Comparison of ENCODE assay signal across 9 cellular contexts in the genomic region with DNA sequence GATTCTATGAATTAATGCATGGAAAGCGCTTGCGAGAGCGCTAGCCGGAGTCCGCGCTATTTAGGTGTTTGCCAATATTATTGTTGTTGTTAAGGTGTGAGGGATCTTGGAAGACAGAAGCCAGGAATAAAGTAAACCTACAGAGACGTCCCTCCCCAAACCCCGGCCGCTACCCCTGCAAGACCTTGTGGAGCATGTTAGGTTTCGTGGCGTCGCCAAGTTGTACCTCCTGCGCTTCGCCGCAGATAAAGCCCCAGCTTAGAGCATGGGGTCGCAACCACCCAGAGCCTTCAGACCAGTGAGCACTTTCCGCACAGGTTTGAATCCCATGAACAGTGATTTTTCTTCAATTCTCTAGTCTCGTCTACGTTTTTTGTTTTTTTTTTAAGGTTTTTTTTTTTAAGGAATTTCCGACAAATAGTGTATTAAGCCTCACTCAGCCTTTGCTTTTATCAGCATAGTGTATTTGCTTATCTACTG. TPM values are rescaled to one million over a fixed set of nuclear protein-coding genes. Genes with fewer than 3 reads are reported as not detected.
A peak's percentile ranks its signal among the peaks of the same experiment; 100 is the strongest.
DNase-seq lines count a peak whose midpoint lies in the region; ATAC-seq and TF ChIP-seq lines count a peak whose summit lies in the region.
"Had no signal": no experiment of that assay in that cellular context is flagged by ENCODE, and none has a peak within 500 bp of the region (broad histone marks: within the 10 kb centered on the region; RNA-seq: fewer than 3 reads in every experiment).

No MANE protein-coding gene starts in this region.

- no peaks in the 10 kb centered on the region for H3K36me3 ChIP-seq in stomach
- H3K36me3 ChIP-seq: BLaER1 had no signal

- no peak overlapping the region for H3K27ac ChIP-seq in stomach
- H3K27ac ChIP-seq: BLaER1 had no signal

- no peak for TF ChIP-seq POLR2A in stomach (IDR thresholded peaks at IDR 0.05)

- no peak for TF ChIP-seq EP300 in stomach (IDR thresholded peaks at IDR 0.05)

- no peak overlapping the region for H3K27ac Mint-ChIP-seq in activated T-cell treated with anti-CD3 and anti-CD28 coated beads, Interleukin-2, amount 50 U/mL, for 24 hours
- no peak overlapping the region for H3K27ac Mint-ChIP-seq in activated T-helper 1 cell treated with anti-CD3 and anti-CD28 coated beads, Interleukin-12 subunit alpha, Interleukin-12 subunit beta, Interleukin-2, Interleukin-4 antibody, amounts not matched to agents 30 ng/mL and 10 ng/mL and 1 ng/mL, durations not matched to agents 14 hours and 24 hours and 36 hours

- intact Hi-C loops in activated T-helper 1 cell treated with anti-CD3 and anti-CD28 coated beads, Interleukin-12 subunit alpha, Interleukin-12 subunit beta, Interleukin-2, Interleukin-4 antibody, amounts not matched to agents 30 ng/mL and 10 ng/mL and 1 ng/mL, durations not matched to agents 14 hours and 24 hours and 36 hours (cut with micrococcal nuclease): loop anchor here (5.0 to 10.0 kb wide), 2 partner anchors 379 to 533 kb away; a partner anchor contains a TSS
- intact Hi-C loops in stomach (cut with DNase I; ENCODE audit: low total_unique reads): no loop called here

- peaks cover 12% of the 10 kb centered on the region for H3K9me3 Mint-ChIP-seq in activated T-cell treated with anti-CD3 and anti-CD28 coated beads, Interleukin-2, amount 50 U/mL, for 24 hours
- peaks cover 14% of the 10 kb centered on the region for H3K9me3 Mint-ChIP-seq in activated T-helper 1 cell treated with anti-CD3 and anti-CD28 coated beads, Interleukin-12 subunit alpha, Interleukin-12 subunit beta, Interleukin-2, Interleukin-4 antibody, amounts not matched to agents 30 ng/mL and 10 ng/mL and 1 ng/mL, durations not matched to agents 14 hours and 24 hours and 36 hours

- H3K36me3 Mint-ChIP-seq in activated T-cell treated with anti-CD3 and anti-CD28 coated beads, Interleukin-2, amount 50 U/mL, for 24 hours (ENCODE audit: low read depth): no peaks in the 10 kb centered on the region
- peaks cover 2% of the 10 kb centered on the region for H3K36me3 Mint-ChIP-seq in activated T-helper 1 cell treated with anti-CD3 and anti-CD28 coated beads, Interleukin-12 subunit alpha, Interleukin-12 subunit beta, Interleukin-2, Interleukin-4 antibody, amounts not matched to agents 30 ng/mL and 10 ng/mL and 1 ng/mL, durations not matched to agents 14 hours and 24 hours and 36 hours (ENCODE audit: low read depth)

- peaks cover 8 to 96% (median 62%) of the 10 kb centered on the region in 3 donors for H3K27me3 ChIP-seq in stomach

- H3K4me3 ChIP-seq in iPS-18c (ENCODE audit: insufficient read depth, low read depth, low read length) (peak overlapping the region; percentile 58), stomach (peak overlapping the region in 3 of 4 donors; percentile 28 to 39 (median 30))
- H3K4me3 ChIP-seq: BLaER1 had no signal

- H3K27me3 Mint-ChIP-seq in activated T-cell treated with anti-CD3 and anti-CD28 coated beads, Interleukin-2, amount 50 U/mL, for 24 hours: peaks cover 83% of the 10 kb centered on the region
- H3K27me3 Mint-ChIP-seq in activated T-helper 1 cell treated with anti-CD3 and anti-CD28 coated beads, Interleukin-12 subunit alpha, Interleukin-12 subunit beta, Interleukin-2, Interleukin-4 antibody, amounts not matched to agents 30 ng/mL and 10 ng/mL and 1 ng/mL, durations not matched to agents 14 hours and 24 hours and 36 hours (ENCODE audit: insufficient read depth): peaks cover 81% of the 10 kb centered on the region

- H3K4me3 Mint-ChIP-seq in activated T-cell treated with anti-CD3 and anti-CD28 coated beads, Interleukin-2, amount 50 U/mL, for 24 hours: peak overlapping the region; percentile 79
- H3K4me3 Mint-ChIP-seq in activated T-helper 1 cell treated with anti-CD3 and anti-CD28 coated beads, Interleukin-12 subunit alpha, Interleukin-12 subunit beta, Interleukin-2, Interleukin-4 antibody, amounts not matched to agents 30 ng/mL and 10 ng/mL and 1 ng/mL, durations not matched to agents 14 hours and 24 hours and 36 hours: peak overlapping the region; percentile 86

- 8 to 20% (median 10%) methylated on average over 19 to 20 of the region's 20 CpGs for WGBS in stomach, 5 donors

- H3K9me3 ChIP-seq in iPS-18c (ENCODE audit: control insufficient read depth, insufficient read depth, low read length) (no peaks in the 10 kb centered on the region), stomach (peaks cover 0 to 24% (median 11%) of the 10 kb centered on the region in 4 donors)

- H3K4me1 ChIP-seq in stomach: peaks cover 12 to 30% (median 23%) of the 10 kb centered on the region in 4 donors
- H3K4me1 ChIP-seq: BLaER1 had no signal

- no peak for DNase-seq in activated T-cell treated with anti-CD3 and anti-CD28 coated beads, Interleukin-2, amount 50 U/mL, for 24 hours
- DNase-seq in activated T-cell treated with anti-CD3 and anti-CD28 coated beads, Interleukin-2, amount 50 U/mL, for 1 hour: no peak
- DNase-seq in activated T-helper 1 cell treated with anti-CD3 and anti-CD28 coated beads, Interleukin-12 subunit alpha, Interleukin-12 subunit beta, Interleukin-2, Interleukin-4 antibody, amounts not matched to agents 30 ng/mL and 10 ng/mL and 1 ng/mL, durations not matched to agents 14 hours and 24 hours and 36 hours (ENCODE audit: low spot score): no peak
- DNase-seq in stomach (no peak), globus pallidus (ENCODE audit: low spot score) (no peak), NCI-H1105 treated with DMSO at 0.1 percent for 48 hours (lab: John Stamatoyannopoulos, UW) (no peak)

- TF ChIP-seq CTCF in stomach (IDR thresholded peaks at IDR 0.05): no peak

- ATAC-seq in HG02852 (IDR thresholded peaks at IDR 0.05; ENCODE audit: unreplicated experiment): no peak

- H3K4me1 Mint-ChIP-seq in activated T-cell treated with anti-CD3 and anti-CD28 coated beads, Interleukin-2, amount 50 U/mL, for 24 hours (ENCODE audit: low read depth): peaks cover 31% of the 10 kb centered on the region
- peaks cover 37% of the 10 kb centered on the region for H3K4me1 Mint-ChIP-seq in activated T-helper 1 cell treated with anti-CD3 and anti-CD28 coated beads, Interleukin-12 subunit alpha, Interleukin-12 subunit beta, Interleukin-2, Interleukin-4 antibody, amounts not matched to agents 30 ng/mL and 10 ng/mL and 1 ng/mL, durations not matched to agents 14 hours and 24 hours and 36 hours (ENCODE audit: low read depth)

RNA-seq across cellular contexts. Expression of a gene that starts 16.9 kb away (rescaled TPM):
- total RNA-seq in activated T-helper 1 cell treated with anti-CD3 and anti-CD28 coated beads, Interleukin-12 subunit alpha, Interleukin-12 subunit beta, Interleukin-2, Interleukin-4 antibody, amounts not matched to agents 30 ng/mL and 10 ng/mL and 1 ng/mL, durations not matched to agents 14 hours and 24 hours and 36 hours: 6.1 and 8.1 TPM in 2 replicates
- total RNA-seq in stomach: 10 to 100 TPM in 3 of 5 donors, 1 to 10 TPM in 2; 1.8 to 37.9 (median 15.1) TPM
- 1 to 10 TPM; 5.7 to 7.9 (median 7.0) TPM for polyA plus RNA-seq in stomach

RNA-seq across cellular contexts. Expression of a gene that starts 43.8 kb away (rescaled TPM):
- 4.8 and 6.0 TPM in 2 replicates for total RNA-seq in activated T-helper 1 cell treated with anti-CD3 and anti-CD28 coated beads, Interleukin-12 subunit alpha, Interleukin-12 subunit beta, Interleukin-2, Interleukin-4 antibody, amounts not matched to agents 30 ng/mL and 10 ng/mL and 1 ng/mL, durations not matched to agents 14 hours and 24 hours and 36 hours
- 1 to 10 TPM in 4 of 5 donors, under 1 TPM in 1; under 0.01 to 6.4 (median 2.0) TPM for total RNA-seq in stomach
- 1 to 10 TPM; 1.8 to 3.8 (median 2.6) TPM for polyA plus RNA-seq in stomach

RNA-seq across cellular contexts. Expression of a gene that starts 50.9 kb away (rescaled TPM):
- total RNA-seq in activated T-helper 1 cell treated with anti-CD3 and anti-CD28 coated beads, Interleukin-12 subunit alpha, Interleukin-12 subunit beta, Interleukin-2, Interleukin-4 antibody, amounts not matched to agents 30 ng/mL and 10 ng/mL and 1 ng/mL, durations not matched to agents 14 hours and 24 hours and 36 hours: 0.16 TPM in 1 of 2 replicates, not detected in the other
- total RNA-seq in stomach: under 1 TPM in 2 of 5 donors, not detected in 3; 0.45 to 0.55 TPM
- polyA plus RNA-seq in stomach: 1 to 10 TPM in 2 of 3 donors, under 1 TPM in 1; 0.87 to 4.4 (median 2.2) TPM

RNA-seq across cellular contexts. Expression of a gene that starts 58.7 kb away (rescaled TPM):
- 5.4 and 6.0 TPM in 2 replicates for total RNA-seq in activated T-helper 1 cell treated with anti-CD3 and anti-CD28 coated beads, Interleukin-12 subunit alpha, Interleukin-12 subunit beta, Interleukin-2, Interleukin-4 antibody, amounts not matched to agents 30 ng/mL and 10 ng/mL and 1 ng/mL, durations not matched to agents 14 hours and 24 hours and 36 hours
- total RNA-seq in stomach: 10 to 100 TPM; 12.2 to 46.9 (median 28.5) TPM
- 1 to 10 TPM; 7.0 to 8.2 (median 7.2) TPM for polyA plus RNA-seq in stomach
